ENCODE assay signal across 1 cellular context in genomic region chr4:185202984-185203379, GRCh38.
TF ChIP-seq lines count a peak whose summit lies in the region.

No MANE protein-coding gene starts in this region.

TF ChIP-seq in K562, 482 proteins besides CTCF, POLR2A, EP300 and RAD21:
- no peak for TF ChIP-seq ZSCAN29 (IDR thresholded peaks at IDR 0.05)
- TF ChIP-seq RBM34 (IDR thresholded peaks at IDR 0.05; ENCODE audit: borderline replicate concordance, insufficient read depth, low read length), result no peak
- peak; percentile 93 for TF ChIP-seq ZNF121 (CRISPR knock-in tag; conservative IDR thresholded peaks at IDR 0.05)
- 0 out of 2 replicates have a peak, but pooled peaks have one; percentile 3 for TF ChIP-seq CBFA2T2 (conservative IDR thresholded peaks at IDR 0.05)
- peak in 1 of 2 experiments; percentile 51 for TF ChIP-seq AFF1 (IDR thresholded peaks at IDR 0.05; ENCODE audit: low read depth in 1 of 2, partially characterized antibody in 2 of 2)
